ENCODE assay signal across 12 cellular contexts in the genomic region with DNA sequence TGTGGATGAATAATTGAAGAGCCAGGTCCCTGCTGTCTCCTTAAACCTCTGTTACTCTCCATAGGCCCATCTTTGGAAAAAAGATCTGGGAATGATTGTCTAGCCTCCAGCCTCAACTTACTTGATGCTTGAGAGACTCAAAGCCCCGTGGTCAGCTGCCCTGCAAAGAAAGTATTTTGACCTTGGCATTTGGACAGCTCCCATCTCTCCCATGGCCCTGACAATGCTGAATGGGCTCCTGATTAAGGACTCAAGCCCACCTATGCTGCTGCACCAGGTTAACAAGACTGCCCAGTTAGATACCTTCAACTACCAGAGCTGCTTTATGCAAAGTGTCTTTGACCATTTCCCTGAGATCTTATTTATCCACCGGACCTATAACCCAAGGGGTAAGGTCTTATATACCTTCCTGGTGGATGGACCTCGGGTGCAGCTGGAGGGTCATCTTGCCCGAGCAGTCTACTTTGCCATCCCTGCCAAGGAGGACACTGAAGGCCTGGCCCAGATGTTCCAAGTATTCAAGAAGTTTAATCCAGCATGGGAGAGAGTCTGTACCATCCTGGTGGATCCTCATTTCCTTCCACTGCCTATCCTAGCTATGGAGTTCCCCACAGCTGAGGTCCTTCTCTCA. TPM values are rescaled to one million over a fixed set of nuclear protein-coding genes. Genes with fewer than 3 reads are reported as not detected.
A peak's percentile ranks its signal among the peaks of the same experiment; 100 is the strongest.
DNase-seq lines count a peak whose midpoint lies in the region; ATAC-seq and TF ChIP-seq lines count a peak whose summit lies in the region.
"Had no signal": no experiment of that assay in that cellular context is flagged by ENCODE, and none has a peak within 500 bp of the region (broad histone marks: within the 10 kb centered on the region; RNA-seq: fewer than 3 reads in every experiment).

No MANE protein-coding gene starts in this region.

- H3K27me3 Mint-ChIP-seq in CD4-positive, CD25-positive, alpha-beta regulatory T cell, result no peaks in the 10 kb centered on the region
- H3K27me3 Mint-ChIP-seq in activated CD8-positive, alpha-beta T cell treated with anti-CD3 and anti-CD28 coated beads, Interleukin-2, amount 10 ng/mL, durations not matched to agents 7 days and 5 days (ENCODE audit: low read depth), result no peaks in the 10 kb centered on the region
- H3K27me3 Mint-ChIP-seq in naive B cell, result no peaks in the 10 kb centered on the region

- TF ChIP-seq CTCF in DOHH2 (IDR thresholded peaks at IDR 0.05; ENCODE audit: low read depth, low read length, poor library complexity, severe bottlenecking) (no peak), BE2C (IDR thresholded peaks at IDR 0.05; ENCODE audit: low read depth, low read length) (no peak)

- ATAC-seq in CD4-positive, CD25-positive, alpha-beta regulatory T cell (ENCODE audit: low read depth in 2 of 2), result no peak
- no peak for ATAC-seq in activated CD8-positive, alpha-beta T cell treated with anti-CD3 and anti-CD28 coated beads, Interleukin-2, amount 10 ng/mL, durations not matched to agents 7 days and 5 days
- ATAC-seq in naive B cell (ENCODE audit: low read depth in 2 of 2) (no peak), HG02885 (IDR thresholded peaks at IDR 0.05; ENCODE audit: poor library complexity, unreplicated experiment) (no peak), GM21786 (IDR thresholded peaks at IDR 0.05; ENCODE audit: unreplicated experiment) (no peak), GM21576 (IDR thresholded peaks at IDR 0.05; ENCODE audit: unreplicated experiment) (no peak)

- H3K27ac ChIP-seq in CD4-positive, CD25-positive, alpha-beta regulatory T cell (ENCODE audit: insufficient read depth, low read length, poor library complexity, severe bottlenecking), result no peak overlapping the region
- no peak overlapping the region for H3K27ac ChIP-seq in DOHH2 (ENCODE audit: low read depth, low read length)

- POLR2A ChIA-PET in activated CD8-positive, alpha-beta T cell treated with anti-CD3 and anti-CD28 coated beads, Interleukin-2, amount 10 ng/mL, durations not matched to agents 7 days and 5 days (lab: Charles Lee), result interaction anchor here (1.0 to 4.8 kb wide), 4 partner anchors 8 to 66 kb away, joined by 3 to 27 read pairs (median 16); partner anchors contain the start of genes ACOT8, CTSA, NEURL2 and PCIF1

- H3K4me2 ChIP-seq in DOHH2 (ENCODE audit: low read length), result peak overlapping the region; percentile 94

- H3K4me3 ChIP-seq in CD4-positive, CD25-positive, alpha-beta regulatory T cell (ENCODE audit: low read depth, low read length), result peak overlapping the region; percentile 34
- H3K4me3 ChIP-seq in DOHH2 (ENCODE audit: low read length) (no peak overlapping the region), BE2C (ENCODE audit: low read depth, low read length) (no peak overlapping the region)

- H3K27me3 ChIP-seq in CD4-positive, CD25-positive, alpha-beta regulatory T cell (ENCODE audit: control insufficient read depth, insufficient read depth, low read length), result no peaks in the 10 kb centered on the region
- H3K27me3 ChIP-seq in DOHH2 (ENCODE audit: control insufficient read depth, low read length), result no peaks in the 10 kb centered on the region
- H3K27me3 ChIP-seq in BE2C, result no peaks in the 10 kb centered on the region

- H3K79me2 ChIP-seq in DOHH2 (ENCODE audit: control insufficient read depth, low read length), result peaks cover 28% of the 10 kb centered on the region

- no peaks in the 10 kb centered on the region for H3F3A ChIP-seq in DOHH2 (ENCODE audit: control insufficient read depth, insufficient read depth)

- H3K36me3 Mint-ChIP-seq in CD4-positive, CD25-positive, alpha-beta regulatory T cell, result peaks cover 15% of the 10 kb centered on the region
- H3K36me3 Mint-ChIP-seq in activated CD8-positive, alpha-beta T cell treated with anti-CD3 and anti-CD28 coated beads, Interleukin-2, amount 10 ng/mL, durations not matched to agents 7 days and 5 days (ENCODE audit: low read depth), result peaks cover 32% of the 10 kb centered on the region
- H3K36me3 Mint-ChIP-seq in naive B cell, result peaks cover 0 to 13% of the 10 kb centered on the region in 2 donors

- H3K36me3 ChIP-seq in CD4-positive, CD25-positive, alpha-beta regulatory T cell (ENCODE audit: control insufficient read depth, insufficient read depth, low read length), result peaks cover 22% of the 10 kb centered on the region
- H3K36me3 ChIP-seq in DOHH2 (ENCODE audit: control insufficient read depth, low read length) (peaks cover 37% of the 10 kb centered on the region), BE2C (peaks cover 17% of the 10 kb centered on the region)

- DNase-seq in CD4-positive, CD25-positive, alpha-beta regulatory T cell, result no peak
- DNase-seq in activated CD8-positive, alpha-beta T cell treated with anti-CD3 and anti-CD28 coated beads, Interleukin-2, amount 10 ng/mL, durations not matched to agents 7 days and 5 days, result no peak
- DNase-seq in naive B cell (no peak), BE2C (no peak)
- DNase-seq: activated effector memory CD4-positive, alpha-beta T cell treated with Interleukin-2 at 50 U/mL for 16 hours; caudate nucleus; NCI-H2227 treated with DMSO at 0.1 percent for 48 hours; substantia nigra had no signal

- H3K9me2 ChIP-seq in DOHH2 (replicated peaks; ENCODE audit: control insufficient read depth, low read length), result no peaks in the 10 kb centered on the region

- peak overlapping the region; percentile 77 to 87 (median 85) for H3K4me3 Mint-ChIP-seq in CD4-positive, CD25-positive, alpha-beta regulatory T cell
- H3K4me3 Mint-ChIP-seq in activated CD8-positive, alpha-beta T cell treated with anti-CD3 and anti-CD28 coated beads, Interleukin-2, amount 10 ng/mL, durations not matched to agents 7 days and 5 days, result peak overlapping the region; percentile 63
- peak overlapping the region; percentile 53 to 90 (median 78) for H3K4me3 Mint-ChIP-seq in naive B cell

- CTCF ChIA-PET in activated CD8-positive, alpha-beta T cell treated with anti-CD3 and anti-CD28 coated beads, Interleukin-2, amount 10 ng/mL, durations not matched to agents 7 days and 5 days (lab: Charles Lee), result interaction anchor here (2.2 to 2.6 kb wide), 2 partner anchors 8 to 51 kb away, joined by 8 to 22 read pairs; partner anchors contain the start of genes CTSA and NEURL2

- peaks cover 22 to 49% (median 28%) of the 10 kb centered on the region in 4 donors for H3K4me1 Mint-ChIP-seq in CD4-positive, CD25-positive, alpha-beta regulatory T cell
- H3K4me1 Mint-ChIP-seq in activated CD8-positive, alpha-beta T cell treated with anti-CD3 and anti-CD28 coated beads, Interleukin-2, amount 10 ng/mL, durations not matched to agents 7 days and 5 days (ENCODE audit: low read depth), result peaks cover 42% of the 10 kb centered on the region
- H3K4me1 Mint-ChIP-seq in naive B cell, result peaks cover 25 to 31% (median 27%) of the 10 kb centered on the region in 3 donors

- H4K20me1 ChIP-seq in DOHH2 (ENCODE audit: control insufficient read depth, insufficient read depth, low read depth, low read length), result no peaks in the 10 kb centered on the region

- H3K9me3 ChIP-seq in CD4-positive, CD25-positive, alpha-beta regulatory T cell (ENCODE audit: control insufficient read depth in 2 of 2, low read length in 2 of 2), result no peaks in the 10 kb centered on the region
- no peaks in the 10 kb centered on the region for H3K9me3 ChIP-seq in DOHH2 (ENCODE audit: control insufficient read depth, insufficient read depth, low read length)
- H3K9me3 ChIP-seq in BE2C, result no peaks in the 10 kb centered on the region

- peaks cover 35% of the 10 kb centered on the region for H3K4me1 ChIP-seq in CD4-positive, CD25-positive, alpha-beta regulatory T cell (ENCODE audit: control insufficient read depth, insufficient read depth, low read length, poor library complexity, severe bottlenecking)
- peaks cover 7% of the 10 kb centered on the region for H3K4me1 ChIP-seq in DOHH2 (ENCODE audit: control insufficient read depth, low read length)
- no peaks in the 10 kb centered on the region; the same call in 1 of the 2 replicates for H3K4me1 ChIP-seq in BE2C

- H3K9me3 Mint-ChIP-seq in CD4-positive, CD25-positive, alpha-beta regulatory T cell, result no peaks in the 10 kb centered on the region
- no peaks in the 10 kb centered on the region for H3K9me3 Mint-ChIP-seq in activated CD8-positive, alpha-beta T cell treated with anti-CD3 and anti-CD28 coated beads, Interleukin-2, amount 10 ng/mL, durations not matched to agents 7 days and 5 days (ENCODE audit: insufficient read depth)
- no peaks in the 10 kb centered on the region for H3K9me3 Mint-ChIP-seq in naive B cell

- H3K27ac Mint-ChIP-seq in CD4-positive, CD25-positive, alpha-beta regulatory T cell, result no peak overlapping the region
- H3K27ac Mint-ChIP-seq in activated CD8-positive, alpha-beta T cell treated with anti-CD3 and anti-CD28 coated beads, Interleukin-2, amount 10 ng/mL, durations not matched to agents 7 days and 5 days, result no peak overlapping the region
- peak overlapping the region in 4 of 6 donors; percentile 1 to 95 (median 50) for H3K27ac Mint-ChIP-seq in naive B cell

RNA-seq across cellular contexts. Expression of gene ZSWIM1, which starts 1.6 kb away (rescaled TPM):
- total RNA-seq in CD4-positive, CD25-positive, alpha-beta regulatory T cell, result 7.7 TPM
- polyA plus RNA-seq in CD4-positive, CD25-positive, alpha-beta regulatory T cell, result 1 to 10 TPM; 1.3 to 4.3 (median 3.0) TPM
- total RNA-seq in activated CD8-positive, alpha-beta T cell treated with anti-CD3 and anti-CD28 coated beads, Interleukin-2, amount 10 ng/mL, durations not matched to agents 7 days and 5 days, result 1 to 10 TPM; 7.0 TPM
- 10 to 100 TPM in 1 of 6 donors, 1 to 10 TPM in 4, not detected in 1; 3.0 to 11.6 (median 4.7) TPM for polyA plus RNA-seq in naive B cell (ENCODE audit: low read depth in 6 of 6)
- polyA plus RNA-seq in BE2C (2012; ENCODE audit: insufficient read depth, insufficient read length, low read depth), result 15.0 TPM

RNA-seq across cellular contexts. Expression of gene SPATA25, which starts 4.8 kb away (rescaled TPM):
- total RNA-seq in CD4-positive, CD25-positive, alpha-beta regulatory T cell, result 0.54 TPM
- polyA plus RNA-seq in CD4-positive, CD25-positive, alpha-beta regulatory T cell, result not detected
- 1 to 10 TPM in 1 of 2 experiments, under 1 TPM in 1; 0.76 to 1.4 TPM for total RNA-seq in activated CD8-positive, alpha-beta T cell treated with anti-CD3 and anti-CD28 coated beads, Interleukin-2, amount 10 ng/mL, durations not matched to agents 7 days and 5 days
- polyA plus RNA-seq in naive B cell (ENCODE audit: low read depth in 6 of 6), result not detected
- polyA plus RNA-seq in BE2C (2012; ENCODE audit: insufficient read depth, insufficient read length, low read depth), result 1.6 TPM

RNA-seq across cellular contexts. Expression of gene NEURL2, which starts 8.4 kb away (rescaled TPM):
- 0.76 TPM for total RNA-seq in CD4-positive, CD25-positive, alpha-beta regulatory T cell
- 1 to 10 TPM; 1.4 to 3.0 (median 2.5) TPM for polyA plus RNA-seq in CD4-positive, CD25-positive, alpha-beta regulatory T cell
- 1 to 10 TPM; 1.1 to 1.3 TPM for total RNA-seq in activated CD8-positive, alpha-beta T cell treated with anti-CD3 and anti-CD28 coated beads, Interleukin-2, amount 10 ng/mL, durations not matched to agents 7 days and 5 days
- polyA plus RNA-seq in naive B cell (ENCODE audit: low read depth in 6 of 6), result 1 to 10 TPM in 3 of 6 donors, under 1 TPM in 2, not detected in 1; 0.69 to 2.4 (median 1.1) TPM
- polyA plus RNA-seq in BE2C (2012; ENCODE audit: insufficient read depth, insufficient read length, low read depth), result 4.1 TPM

RNA-seq across cellular contexts. Expression of gene CTSA, which starts 8.6 kb away (rescaled TPM):
- total RNA-seq in CD4-positive, CD25-positive, alpha-beta regulatory T cell, result 104 TPM
- 100 to 1,000 TPM; 148 to 190 (median 168) TPM for polyA plus RNA-seq in CD4-positive, CD25-positive, alpha-beta regulatory T cell
- 10 to 100 TPM; 63.4 to 64.1 TPM for total RNA-seq in activated CD8-positive, alpha-beta T cell treated with anti-CD3 and anti-CD28 coated beads, Interleukin-2, amount 10 ng/mL, durations not matched to agents 7 days and 5 days
- polyA plus RNA-seq in naive B cell (ENCODE audit: low read depth in 6 of 6), result 10 to 100 TPM; 28.6 to 46.5 (median 42.3) TPM
- 46.0 TPM for polyA plus RNA-seq in BE2C (2012; ENCODE audit: insufficient read depth, insufficient read length, low read depth)

RNA-seq across cellular contexts. Expression of gene ZSWIM3, which starts 25.2 kb away (rescaled TPM):
- total RNA-seq in CD4-positive, CD25-positive, alpha-beta regulatory T cell, result 2.0 TPM
- polyA plus RNA-seq in CD4-positive, CD25-positive, alpha-beta regulatory T cell, result 1 to 10 TPM in 3 of 4 donors, under 1 TPM in 1; 0.90 to 4.2 (median 3.1) TPM
- total RNA-seq in activated CD8-positive, alpha-beta T cell treated with anti-CD3 and anti-CD28 coated beads, Interleukin-2, amount 10 ng/mL, durations not matched to agents 7 days and 5 days, result 1 to 10 TPM; 5.1 to 5.8 TPM
- 1 to 10 TPM in 5 of 6 donors, not detected in 1; 1.3 to 2.9 (median 1.8) TPM for polyA plus RNA-seq in naive B cell (ENCODE audit: low read depth in 6 of 6)
- 4.9 TPM for polyA plus RNA-seq in BE2C (2012; ENCODE audit: insufficient read depth, insufficient read length, low read depth)

Comparison
In these comparisons a context has a peak if more than half of its experiments do, and no peak if none do; other contexts are left out.
1. H3K27ac Mint-ChIP-seq: peak in naive B cell (4 of 6); none in CD4-positive, CD25-positive, alpha-beta regulatory T cell (0 of 3) and activated CD8-positive, alpha-beta T cell treated with anti-CD3 and anti-CD28 coated beads, Interleukin-2, amount 10 ng/mL, durations not matched to agents 7 days and 5 days (single experiment).
2. Peak in every context shown above with its lines, with median percentiles within 50 percentile points of each other: H3K4me3 Mint-ChIP-seq.